In the genomic region with DNA sequence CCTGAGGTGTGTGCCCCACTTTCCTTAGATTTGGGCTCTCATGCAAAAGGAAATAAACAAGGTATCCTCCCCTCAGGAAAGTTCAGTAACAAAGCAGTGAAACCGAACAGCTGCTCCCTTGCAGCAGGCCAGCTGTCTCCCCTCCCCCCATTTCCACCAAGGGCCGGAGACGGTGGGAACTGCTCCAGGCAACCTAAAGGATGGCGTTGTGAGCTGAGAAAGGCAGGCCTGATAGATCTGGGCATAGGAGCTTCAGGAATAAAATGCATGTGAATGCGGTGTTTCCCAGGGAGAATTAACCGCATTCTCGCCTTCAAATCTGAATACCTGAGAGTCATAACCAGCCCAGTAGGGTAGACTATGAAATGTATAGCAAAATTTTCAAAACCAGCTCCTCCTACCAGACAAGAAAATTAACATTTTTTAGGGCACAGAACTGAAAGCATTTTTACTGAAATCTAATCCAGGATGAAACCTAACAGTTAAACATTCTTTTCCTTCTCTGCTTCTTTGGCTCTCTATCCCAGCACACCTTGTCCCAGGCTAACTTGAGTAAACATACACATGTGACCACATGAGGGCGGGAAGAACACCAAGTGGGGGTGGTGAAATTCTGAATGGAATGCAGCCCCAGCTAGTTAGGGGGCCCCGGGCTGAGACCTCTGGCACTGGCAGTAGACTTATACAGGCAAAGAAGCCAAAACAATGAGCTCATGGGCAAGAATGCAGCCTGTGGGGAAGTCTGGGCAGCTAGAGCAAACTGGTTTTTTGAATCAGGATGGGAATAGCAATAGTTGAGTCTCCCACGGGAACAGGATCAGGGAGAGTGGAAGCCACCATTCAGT, we compare ENCODE assay signal across 1 cellular context.
A peak's percentile ranks its signal among the peaks of the same experiment; 100 is the strongest.
TF ChIP-seq lines count a peak whose summit lies in the region.

No MANE protein-coding gene starts in this region.

TF ChIP-seq in HepG2, 621 proteins besides CTCF, POLR2A, EP300 and RAD21 (continued from another document and continues in another):
- TF ChIP-seq, protein P1, sequence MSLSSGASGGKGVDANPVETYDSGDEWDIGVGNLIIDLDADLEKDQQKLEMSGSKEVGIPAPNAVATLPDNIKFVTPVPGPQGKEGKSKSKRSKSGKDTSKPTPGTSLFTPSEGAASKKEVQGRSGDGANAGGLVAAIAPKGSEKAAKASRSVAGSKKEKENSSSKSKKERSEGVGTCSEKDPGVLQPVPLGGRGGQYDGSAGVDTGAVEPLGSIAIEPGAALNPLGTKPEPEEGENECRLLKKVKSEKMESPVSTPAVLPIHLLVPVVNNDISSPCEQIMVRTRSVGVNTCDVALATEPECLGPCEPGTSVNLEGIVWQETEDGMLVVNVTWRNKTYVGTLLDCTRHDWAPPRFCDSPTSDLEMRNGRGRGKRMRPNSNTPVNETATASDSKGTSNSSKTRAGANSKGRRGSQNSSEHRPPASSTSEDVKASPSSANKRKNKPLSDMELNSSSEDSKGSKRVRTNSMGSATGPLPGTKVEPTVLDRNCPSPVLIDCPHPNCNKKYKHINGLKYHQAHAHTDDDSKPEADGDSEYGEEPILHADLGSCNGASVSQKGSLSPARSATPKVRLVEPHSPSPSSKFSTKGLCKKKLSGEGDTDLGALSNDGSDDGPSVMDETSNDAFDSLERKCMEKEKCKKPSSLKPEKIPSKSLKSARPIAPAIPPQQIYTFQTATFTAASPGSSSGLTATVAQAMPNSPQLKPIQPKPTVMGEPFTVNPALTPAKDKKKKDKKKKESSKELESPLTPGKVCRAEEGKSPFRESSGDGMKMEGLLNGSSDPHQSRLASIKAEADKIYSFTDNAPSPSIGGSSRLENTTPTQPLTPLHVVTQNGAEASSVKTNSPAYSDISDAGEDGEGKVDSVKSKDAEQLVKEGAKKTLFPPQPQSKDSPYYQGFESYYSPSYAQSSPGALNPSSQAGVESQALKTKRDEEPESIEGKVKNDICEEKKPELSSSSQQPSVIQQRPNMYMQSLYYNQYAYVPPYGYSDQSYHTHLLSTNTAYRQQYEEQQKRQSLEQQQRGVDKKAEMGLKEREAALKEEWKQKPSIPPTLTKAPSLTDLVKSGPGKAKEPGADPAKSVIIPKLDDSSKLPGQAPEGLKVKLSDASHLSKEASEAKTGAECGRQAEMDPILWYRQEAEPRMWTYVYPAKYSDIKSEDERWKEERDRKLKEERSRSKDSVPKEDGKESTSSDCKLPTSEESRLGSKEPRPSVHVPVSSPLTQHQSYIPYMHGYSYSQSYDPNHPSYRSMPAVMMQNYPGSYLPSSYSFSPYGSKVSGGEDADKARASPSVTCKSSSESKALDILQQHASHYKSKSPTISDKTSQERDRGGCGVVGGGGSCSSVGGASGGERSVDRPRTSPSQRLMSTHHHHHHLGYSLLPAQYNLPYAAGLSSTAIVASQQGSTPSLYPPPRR (CRISPR knock-in tag; IDR thresholded peaks at IDR 0.05; ENCODE audit: borderline replicate concordance): no peak
- TF ChIP-seq, protein P2, sequence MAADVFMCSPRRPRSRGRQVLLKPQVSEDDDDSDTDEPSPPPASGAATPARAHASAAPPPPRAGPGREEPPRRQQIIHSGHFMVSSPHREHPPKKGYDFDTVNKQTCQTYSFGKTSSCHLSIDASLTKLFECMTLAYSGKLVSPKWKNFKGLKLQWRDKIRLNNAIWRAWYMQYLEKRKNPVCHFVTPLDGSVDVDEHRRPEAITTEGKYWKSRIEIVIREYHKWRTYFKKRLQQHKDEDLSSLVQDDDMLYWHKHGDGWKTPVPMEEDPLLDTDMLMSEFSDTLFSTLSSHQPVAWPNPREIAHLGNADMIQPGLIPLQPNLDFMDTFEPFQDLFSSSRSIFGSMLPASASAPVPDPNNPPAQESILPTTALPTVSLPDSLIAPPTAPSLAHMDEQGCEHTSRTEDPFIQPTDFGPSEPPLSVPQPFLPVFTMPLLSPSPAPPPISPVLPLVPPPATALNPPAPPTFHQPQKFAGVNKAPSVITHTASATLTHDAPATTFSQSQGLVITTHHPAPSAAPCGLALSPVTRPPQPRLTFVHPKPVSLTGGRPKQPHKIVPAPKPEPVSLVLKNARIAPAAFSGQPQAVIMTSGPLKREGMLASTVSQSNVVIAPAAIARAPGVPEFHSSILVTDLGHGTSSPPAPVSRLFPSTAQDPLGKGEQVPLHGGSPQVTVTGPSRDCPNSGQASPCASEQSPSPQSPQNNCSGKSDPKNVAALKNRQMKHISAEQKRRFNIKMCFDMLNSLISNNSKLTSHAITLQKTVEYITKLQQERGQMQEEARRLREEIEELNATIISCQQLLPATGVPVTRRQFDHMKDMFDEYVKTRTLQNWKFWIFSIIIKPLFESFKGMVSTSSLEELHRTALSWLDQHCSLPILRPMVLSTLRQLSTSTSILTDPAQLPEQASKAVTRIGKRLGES (CRISPR knock-in tag; IDR thresholded peaks at IDR 0.05; ENCODE audit: borderline replicate concordance): no peak
- TF ChIP-seq SALL2 (CRISPR knock-in tag; IDR thresholded peaks at IDR 0.05) (no peak), ZNF101 (CRISPR knock-in tag; IDR thresholded peaks at IDR 0.05; ENCODE audit: borderline replicate concordance, low read depth) (no peak), PHF21A (CRISPR knock-in tag; IDR thresholded peaks at IDR 0.05) (peak; percentile 86; the same call in 1 of the 2 replicates), ELF3 (CRISPR knock-in tag; IDR thresholded peaks at IDR 0.05) (peak; percentile 33; the same call in 1 of the 2 replicates), RARG (CRISPR knock-in tag; IDR thresholded peaks at IDR 0.05; ENCODE audit: low read depth) (no peak), ZNF160 (CRISPR knock-in tag; IDR thresholded peaks at IDR 0.05) (no peak), SSRP1 (CRISPR knock-in tag; IDR thresholded peaks at IDR 0.05) (no peak; the same call in 1 of the 2 replicates), KLF6 (CRISPR knock-in tag; IDR thresholded peaks at IDR 0.05) (no peak), NONO (IDR thresholded peaks at IDR 0.05) (no peak), NONO (CRISPR knock-in tag; conservative IDR thresholded peaks at IDR 0.05) (peak; percentile 50; the same call in 1 of the 2 replicates), ZNF180 (CRISPR knock-in tag; IDR thresholded peaks at IDR 0.05; ENCODE audit: borderline replicate concordance, low read depth) (no peak), HDAC1 (CRISPR knock-in tag; IDR thresholded peaks at IDR 0.05) (peak; percentile 74), ELF4 (CRISPR knock-in tag; IDR thresholded peaks at IDR 0.05; ENCODE audit: borderline replicate concordance) (no peak; the same call in 1 of the 2 replicates), ZNF335 (CRISPR knock-in tag; IDR thresholded peaks at IDR 0.05) (no peak), ZNF441 (CRISPR knock-in tag; IDR thresholded peaks at IDR 0.05; ENCODE audit: borderline replicate concordance) (no peak), ZNF777 (CRISPR knock-in tag; IDR thresholded peaks at IDR 0.05) (0 out of 2 replicates have a peak, but pooled peaks have one; percentile 28), MEIS2 (CRISPR knock-in tag; IDR thresholded peaks at IDR 0.05) (no peak), ZNF7 (CRISPR knock-in tag; IDR thresholded peaks at IDR 0.05) (no peak), SMC3 (IDR thresholded peaks at IDR 0.05; ENCODE audit: low read length) (no peak), ZNF562 (CRISPR knock-in tag; IDR thresholded peaks at IDR 0.05; ENCODE audit: borderline replicate concordance) (no peak), TOE1 (CRISPR knock-in tag; IDR thresholded peaks at IDR 0.05) (no peak), TBL1XR1 (IDR thresholded peaks at IDR 0.05; ENCODE audit: borderline replicate concordance, low read length, partially characterized antibody) (peak; percentile 62), SMAD9 (CRISPR knock-in tag; IDR thresholded peaks at IDR 0.05) (no peak), U2AF1 (optimal IDR thresholded peaks at IDR 0.05; ENCODE audit: low read depth, low read length) (no peak), THYN1 (CRISPR knock-in tag; IDR thresholded peaks at IDR 0.05; ENCODE audit: borderline replicate concordance, low read depth) (no peak)
- TF ChIP-seq, protein P3, sequence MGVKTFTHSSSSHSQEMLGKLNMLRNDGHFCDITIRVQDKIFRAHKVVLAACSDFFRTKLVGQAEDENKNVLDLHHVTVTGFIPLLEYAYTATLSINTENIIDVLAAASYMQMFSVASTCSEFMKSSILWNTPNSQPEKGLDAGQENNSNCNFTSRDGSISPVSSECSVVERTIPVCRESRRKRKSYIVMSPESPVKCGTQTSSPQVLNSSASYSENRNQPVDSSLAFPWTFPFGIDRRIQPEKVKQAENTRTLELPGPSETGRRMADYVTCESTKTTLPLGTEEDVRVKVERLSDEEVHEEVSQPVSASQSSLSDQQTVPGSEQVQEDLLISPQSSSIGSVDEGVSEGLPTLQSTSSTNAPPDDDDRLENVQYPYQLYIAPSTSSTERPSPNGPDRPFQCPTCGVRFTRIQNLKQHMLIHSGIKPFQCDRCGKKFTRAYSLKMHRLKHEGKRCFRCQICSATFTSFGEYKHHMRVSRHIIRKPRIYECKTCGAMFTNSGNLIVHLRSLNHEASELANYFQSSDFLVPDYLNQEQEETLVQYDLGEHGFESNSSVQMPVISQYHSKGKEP (CRISPR knock-in tag; IDR thresholded peaks at IDR 0.05): no peak
- TF ChIP-seq, protein P4, sequence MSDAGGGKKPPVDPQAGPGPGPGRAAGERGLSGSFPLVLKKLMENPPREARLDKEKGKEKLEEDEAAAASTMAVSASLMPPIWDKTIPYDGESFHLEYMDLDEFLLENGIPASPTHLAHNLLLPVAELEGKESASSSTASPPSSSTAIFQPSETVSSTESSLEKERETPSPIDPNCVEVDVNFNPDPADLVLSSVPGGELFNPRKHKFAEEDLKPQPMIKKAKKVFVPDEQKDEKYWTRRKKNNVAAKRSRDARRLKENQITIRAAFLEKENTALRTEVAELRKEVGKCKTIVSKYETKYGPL (CRISPR knock-in tag; IDR thresholded peaks at IDR 0.05): no peak
- TF ChIP-seq, protein P5, sequence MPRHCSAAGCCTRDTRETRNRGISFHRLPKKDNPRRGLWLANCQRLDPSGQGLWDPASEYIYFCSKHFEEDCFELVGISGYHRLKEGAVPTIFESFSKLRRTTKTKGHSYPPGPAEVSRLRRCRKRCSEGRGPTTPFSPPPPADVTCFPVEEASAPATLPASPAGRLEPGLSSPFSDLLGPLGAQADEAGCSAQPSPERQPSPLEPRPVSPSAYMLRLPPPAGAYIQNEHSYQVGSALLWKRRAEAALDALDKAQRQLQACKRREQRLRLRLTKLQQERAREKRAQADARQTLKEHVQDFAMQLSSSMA (CRISPR knock-in tag; IDR thresholded peaks at IDR 0.05): no peak
- TF ChIP-seq, protein P6, sequence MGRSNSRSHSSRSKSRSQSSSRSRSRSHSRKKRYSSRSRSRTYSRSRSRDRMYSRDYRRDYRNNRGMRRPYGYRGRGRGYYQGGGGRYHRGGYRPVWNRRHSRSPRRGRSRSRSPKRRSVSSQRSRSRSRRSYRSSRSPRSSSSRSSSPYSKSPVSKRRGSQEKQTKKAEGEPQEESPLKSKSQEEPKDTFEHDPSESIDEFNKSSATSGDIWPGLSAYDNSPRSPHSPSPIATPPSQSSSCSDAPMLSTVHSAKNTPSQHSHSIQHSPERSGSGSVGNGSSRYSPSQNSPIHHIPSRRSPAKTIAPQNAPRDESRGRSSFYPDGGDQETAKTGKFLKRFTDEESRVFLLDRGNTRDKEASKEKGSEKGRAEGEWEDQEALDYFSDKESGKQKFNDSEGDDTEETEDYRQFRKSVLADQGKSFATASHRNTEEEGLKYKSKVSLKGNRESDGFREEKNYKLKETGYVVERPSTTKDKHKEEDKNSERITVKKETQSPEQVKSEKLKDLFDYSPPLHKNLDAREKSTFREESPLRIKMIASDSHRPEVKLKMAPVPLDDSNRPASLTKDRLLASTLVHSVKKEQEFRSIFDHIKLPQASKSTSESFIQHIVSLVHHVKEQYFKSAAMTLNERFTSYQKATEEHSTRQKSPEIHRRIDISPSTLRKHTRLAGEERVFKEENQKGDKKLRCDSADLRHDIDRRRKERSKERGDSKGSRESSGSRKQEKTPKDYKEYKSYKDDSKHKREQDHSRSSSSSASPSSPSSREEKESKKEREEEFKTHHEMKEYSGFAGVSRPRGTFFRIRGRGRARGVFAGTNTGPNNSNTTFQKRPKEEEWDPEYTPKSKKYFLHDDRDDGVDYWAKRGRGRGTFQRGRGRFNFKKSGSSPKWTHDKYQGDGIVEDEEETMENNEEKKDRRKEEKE (IDR thresholded peaks at IDR 0.05): no peak
- TF ChIP-seq, protein P7, sequence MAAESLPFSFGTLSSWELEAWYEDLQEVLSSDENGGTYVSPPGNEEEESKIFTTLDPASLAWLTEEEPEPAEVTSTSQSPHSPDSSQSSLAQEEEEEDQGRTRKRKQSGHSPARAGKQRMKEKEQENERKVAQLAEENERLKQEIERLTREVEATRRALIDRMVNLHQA (CRISPR knock-in tag; IDR thresholded peaks at IDR 0.05): no peak
- TF ChIP-seq, protein P8, sequence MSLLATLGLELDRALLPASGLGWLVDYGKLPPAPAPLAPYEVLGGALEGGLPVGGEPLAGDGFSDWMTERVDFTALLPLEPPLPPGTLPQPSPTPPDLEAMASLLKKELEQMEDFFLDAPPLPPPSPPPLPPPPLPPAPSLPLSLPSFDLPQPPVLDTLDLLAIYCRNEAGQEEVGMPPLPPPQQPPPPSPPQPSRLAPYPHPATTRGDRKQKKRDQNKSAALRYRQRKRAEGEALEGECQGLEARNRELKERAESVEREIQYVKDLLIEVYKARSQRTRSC (CRISPR knock-in tag; IDR thresholded peaks at IDR 0.05; ENCODE audit: low read depth): no peak
- TF ChIP-seq, protein P9, sequence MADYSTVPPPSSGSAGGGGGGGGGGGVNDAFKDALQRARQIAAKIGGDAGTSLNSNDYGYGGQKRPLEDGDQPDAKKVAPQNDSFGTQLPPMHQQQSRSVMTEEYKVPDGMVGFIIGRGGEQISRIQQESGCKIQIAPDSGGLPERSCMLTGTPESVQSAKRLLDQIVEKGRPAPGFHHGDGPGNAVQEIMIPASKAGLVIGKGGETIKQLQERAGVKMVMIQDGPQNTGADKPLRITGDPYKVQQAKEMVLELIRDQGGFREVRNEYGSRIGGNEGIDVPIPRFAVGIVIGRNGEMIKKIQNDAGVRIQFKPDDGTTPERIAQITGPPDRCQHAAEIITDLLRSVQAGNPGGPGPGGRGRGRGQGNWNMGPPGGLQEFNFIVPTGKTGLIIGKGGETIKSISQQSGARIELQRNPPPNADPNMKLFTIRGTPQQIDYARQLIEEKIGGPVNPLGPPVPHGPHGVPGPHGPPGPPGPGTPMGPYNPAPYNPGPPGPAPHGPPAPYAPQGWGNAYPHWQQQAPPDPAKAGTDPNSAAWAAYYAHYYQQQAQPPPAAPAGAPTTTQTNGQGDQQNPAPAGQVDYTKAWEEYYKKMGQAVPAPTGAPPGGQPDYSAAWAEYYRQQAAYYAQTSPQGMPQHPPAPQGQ (CRISPR knock-in tag; IDR thresholded peaks at IDR 0.05; ENCODE audit: borderline replicate concordance): no peak
- TF ChIP-seq, protein P10, sequence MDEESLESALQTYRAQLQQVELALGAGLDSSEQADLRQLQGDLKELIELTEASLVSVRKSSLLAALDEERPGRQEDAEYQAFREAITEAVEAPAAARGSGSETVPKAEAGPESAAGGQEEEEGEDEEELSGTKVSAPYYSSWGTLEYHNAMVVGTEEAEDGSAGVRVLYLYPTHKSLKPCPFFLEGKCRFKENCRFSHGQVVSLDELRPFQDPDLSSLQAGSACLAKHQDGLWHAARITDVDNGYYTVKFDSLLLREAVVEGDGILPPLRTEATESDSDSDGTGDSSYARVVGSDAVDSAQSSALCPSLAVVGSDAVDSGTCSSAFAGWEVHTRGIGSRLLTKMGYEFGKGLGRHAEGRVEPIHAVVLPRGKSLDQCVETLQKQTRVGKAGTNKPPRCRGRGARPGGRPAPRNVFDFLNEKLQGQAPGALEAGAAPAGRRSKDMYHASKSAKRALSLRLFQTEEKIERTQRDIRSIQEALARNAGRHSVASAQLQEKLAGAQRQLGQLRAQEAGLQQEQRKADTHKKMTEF (CRISPR knock-in tag; IDR thresholded peaks at IDR 0.05): no peak
